In the genomic region with DNA sequence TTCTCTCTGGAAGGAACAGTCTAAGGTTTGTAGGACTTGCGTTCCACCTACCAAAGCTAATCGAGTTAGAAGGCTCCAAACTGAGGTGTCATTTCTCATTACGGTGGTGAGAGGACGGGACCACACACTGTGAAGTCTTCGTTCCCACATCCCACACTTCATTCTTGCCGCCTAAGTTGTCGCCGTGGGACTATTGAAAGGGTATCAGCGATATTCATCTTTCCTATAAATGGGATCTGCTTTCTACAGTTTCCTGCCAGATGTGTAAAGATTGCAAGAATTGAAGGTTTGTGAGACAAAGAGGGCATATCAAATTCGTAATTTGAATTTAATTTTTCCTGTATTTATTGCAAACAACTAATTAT, we compare ENCODE assay signal across 8 cellular contexts. TPM values are rescaled to one million over a fixed set of nuclear protein-coding genes. Genes with fewer than 3 reads are reported as not detected.
DNase-seq lines count a peak whose midpoint lies in the region; ATAC-seq, FAIRE-seq and TF ChIP-seq lines count a peak whose summit lies in the region.

No MANE protein-coding gene starts in this region.

- no peaks in the 10 kb centered on the region for H4K20me1 ChIP-seq in keratinocyte (ENCODE audit: control insufficient read depth, extremely low read depth, insufficient read depth, low read length)

- no peak for TF ChIP-seq CTCF in keratinocyte (optimal IDR thresholded peaks at IDR 0.05 in 1 of 3, IDR thresholded peaks at IDR 0.05 in 1 of 3, conservative IDR thresholded peaks at IDR 0.05 in 1 of 3; ENCODE audit: extremely low read depth in 1 of 3, insufficient read depth in 2 of 3, low read length in 3 of 3)

- no peak for FAIRE-seq in keratinocyte (lab: Jason Lieb, UNC)

- peaks cover 0 to 2% of the 10 kb centered on the region in 2 experiments for H3K36me3 ChIP-seq in keratinocyte (ENCODE audit: control insufficient read depth in 2 of 2, extremely low read depth in 1 of 2, insufficient read depth in 2 of 2, low read length in 2 of 2)

- peaks cover 8% of the 10 kb centered on the region for H3K4me1 ChIP-seq in keratinocyte (ENCODE audit: control insufficient read depth, extremely low read depth, insufficient read depth, low read length)

- peak overlapping the region; percentile 82 for H3K9ac ChIP-seq in keratinocyte (ENCODE audit: control insufficient read depth, extremely low read depth, insufficient read depth, low read length)

- peaks cover 36% of the 10 kb centered on the region for H3K79me2 ChIP-seq in keratinocyte (ENCODE audit: control insufficient read depth, insufficient read depth, low read length)

- peak overlapping the region; percentile 57 to 78 (median 77) for H3K4me3 ChIP-seq in keratinocyte (ENCODE audit: control insufficient read depth in 2 of 3, extremely low read depth in 1 of 3, insufficient read depth in 2 of 3, low read depth in 1 of 3, low read length in 3 of 3)

- DNase-seq in NCI-H2196 (lab: John Stamatoyannopoulos, UW; ENCODE audit: unreplicated experiment), result peak; percentile 11
- no peak for DNase-seq in NCI-H2196 treated with DMSO at 0.1 percent for 48 hours (lab: John Stamatoyannopoulos, UW; ENCODE audit: unreplicated experiment)
- DNase-seq in keratinocyte (ENCODE audit: low read depth, low spot score), result no peak
- DNase-seq in left lobe of liver (ENCODE audit: low spot score), result no peak
- DNase-seq in NCI-H1694 (lab: John Stamatoyannopoulos, UW), result no peak

- H3K27ac ChIP-seq in keratinocyte (ENCODE audit: control insufficient read depth, insufficient read depth, low read length) (peak overlapping the region; percentile 76), temporal lobe (ENCODE audit: low read depth, low read length) (peak overlapping the region; percentile 23)

- H3K36me3 Mint-ChIP-seq in activated naive CD8-positive, alpha-beta T cell, result no peaks in the 10 kb centered on the region

- H3K9me1 ChIP-seq in keratinocyte (ENCODE audit: control insufficient read depth, extremely low read depth, insufficient read depth, low read length), result no peaks in the 10 kb centered on the region

- H3K4me1 Mint-ChIP-seq in activated naive CD8-positive, alpha-beta T cell (ENCODE audit: low read depth), result peaks cover 24% of the 10 kb centered on the region

- no peaks in the 10 kb centered on the region for H3K9me3 ChIP-seq in keratinocyte (ENCODE audit: control insufficient read depth, low read depth, low read length)

- H3K27me3 ChIP-seq in keratinocyte (ENCODE audit: control insufficient read depth, extremely low read depth, insufficient read depth, low read length), result no peaks in the 10 kb centered on the region

- H3K9me3 Mint-ChIP-seq in activated naive CD8-positive, alpha-beta T cell (ENCODE audit: low read depth), result no peaks in the 10 kb centered on the region

- H3K27ac Mint-ChIP-seq in activated naive CD8-positive, alpha-beta T cell, result peak overlapping the region; percentile 86

- H3K4me3 Mint-ChIP-seq in activated naive CD8-positive, alpha-beta T cell, result peak overlapping the region; percentile 97

- H3K4me2 ChIP-seq in keratinocyte (ENCODE audit: control insufficient read depth, extremely low read depth, insufficient read depth, low read depth, low read length), result peak overlapping the region; percentile 63

- H2AFZ ChIP-seq in keratinocyte (ENCODE audit: control insufficient read depth, low read length), result peak overlapping the region; percentile 77

- ATAC-seq in HG03280 (IDR thresholded peaks at IDR 0.05; ENCODE audit: unreplicated experiment) (no peak), left lobe of liver (no peak)

- dilution Hi-C loops in keratinocyte (cut with MboI; ENCODE audit: extremely low pct_ligation_motif_present, low sequenced_read_pairs), result no loop called here

- no peaks in the 10 kb centered on the region for H3K27me3 Mint-ChIP-seq in activated naive CD8-positive, alpha-beta T cell

RNA-seq across cellular contexts. Expression of a gene that starts 0.6 kb away (rescaled TPM):
- 17.3 to 26.4 TPM (median 24.4 TPM) in 3 replicates for polyA plus RNA-seq in keratinocyte
- polyA plus RNA-seq in keratinocyte (2011; ENCODE audit: low read depth), result 40.0 TPM
- 17.3 and 28.3 TPM in 2 replicates for polyA plus RNA-seq in keratinocyte (2011; cell fraction: cytosol; rRNA removed)
- 24.9 and 31.5 TPM in 2 replicates for polyA plus RNA-seq in keratinocyte (2011; cell fraction: nucleus; rRNA removed)
- 12.8 and 18.3 TPM in 2 replicates for polyA plus RNA-seq in keratinocyte (2012; ENCODE audit: low replicate concordance)
- polyA minus RNA-seq in keratinocyte, result 24.6 to 94.5 TPM (median 60.1 TPM) in 3 replicates
- 22.1 TPM for polyA minus RNA-seq in keratinocyte (2011; cell fraction: cytosol; rRNA and poly(A)+ RNA removed)
- polyA minus RNA-seq in keratinocyte (2011; cell fraction: nucleus; rRNA and poly(A)+ RNA removed), result 27.5 and 34.1 TPM in 2 replicates
- 92.9 TPM for total RNA-seq in temporal lobe
- 11.2 TPM for total RNA-seq in left lobe of liver

RNA-seq across cellular contexts. Expression of a gene that starts 47.7 kb away (rescaled TPM):
- 18.4 to 52.8 TPM (median 37.1 TPM) in 3 replicates for polyA plus RNA-seq in keratinocyte
- polyA plus RNA-seq in keratinocyte (2011; ENCODE audit: low read depth), result 33.5 TPM
- 28.7 and 39.2 TPM in 2 replicates for polyA plus RNA-seq in keratinocyte (2011; cell fraction: cytosol; rRNA removed)
- 7.6 and 10.1 TPM in 2 replicates for polyA plus RNA-seq in keratinocyte (2011; cell fraction: nucleus; rRNA removed)
- 21.1 and 87.4 TPM in 2 replicates for polyA plus RNA-seq in keratinocyte (2012; ENCODE audit: low replicate concordance)
- 7.3 to 23.7 TPM (median 7.8 TPM) in 3 replicates for polyA minus RNA-seq in keratinocyte
- 8.4 TPM for polyA minus RNA-seq in keratinocyte (2011; cell fraction: cytosol; rRNA and poly(A)+ RNA removed)
- polyA minus RNA-seq in keratinocyte (2011; cell fraction: nucleus; rRNA and poly(A)+ RNA removed), result 2.1 and 7.4 TPM in 2 replicates
- total RNA-seq in temporal lobe (92.9 TPM), left lobe of liver (10.9 TPM)

RNA-seq across cellular contexts. Expression of a gene that starts 48.3 kb away (rescaled TPM):
- polyA plus RNA-seq in keratinocyte, result 15.2 to 48.6 TPM (median 40.1 TPM) in 3 replicates
- 1.7 TPM for polyA plus RNA-seq in keratinocyte (2011; ENCODE audit: low read depth)
- 17.3 and 22.3 TPM in 2 replicates for polyA plus RNA-seq in keratinocyte (2011; cell fraction: cytosol; rRNA removed)
- polyA plus RNA-seq in keratinocyte (2011; cell fraction: nucleus; rRNA removed), result 8.6 and 10.0 TPM in 2 replicates
- polyA plus RNA-seq in keratinocyte (2012; ENCODE audit: low replicate concordance), result 0.63 and 44.4 TPM in 2 replicates
- polyA minus RNA-seq in keratinocyte, result 17.8 to 38.3 TPM (median 26.6 TPM) in 3 replicates
- 11.5 TPM for polyA minus RNA-seq in keratinocyte (2011; cell fraction: cytosol; rRNA and poly(A)+ RNA removed)
- 5.2 and 6.7 TPM in 2 replicates for polyA minus RNA-seq in keratinocyte (2011; cell fraction: nucleus; rRNA and poly(A)+ RNA removed)
- 3.0 TPM for total RNA-seq in temporal lobe
- 0.53 TPM for total RNA-seq in left lobe of liver
